In genomic region chr2:128874608-128875007, GRCh38 we compare ENCODE assay signal across 23 cellular contexts.
"Had no signal": no experiment of that assay in that cellular context is flagged by ENCODE, and none has a peak within 500 bp of the region (broad histone marks: within the 10 kb centered on the region; RNA-seq: fewer than 3 reads in every experiment).

No MANE protein-coding gene starts in this region.

- DNase-seq: colonic mucosa; cortex of kidney; dermis blood vessel endothelial cell; dorsolateral prefrontal cortex; effector CD4-positive, alpha-beta T cell; effector CD8-positive, alpha-beta T cell; effector memory CD4-positive, alpha-beta T cell; effector memory CD8-positive, alpha-beta T cell; endodermal cell; erythroblast; esophagus squamous epithelium; foreskin fibroblast; foreskin keratinocyte; foreskin melanocyte; gastrocnemius medialis; glutamatergic neuron; head of caudate nucleus; heart right ventricle had no signal

- H3K27ac ChIP-seq: colonic mucosa, coronary artery, dorsolateral prefrontal cortex, epithelial cell of prostate, esophagus muscularis mucosa, esophagus squamous epithelium, foreskin keratinocyte, gastrocnemius medialis, gastroesophageal sphincter, heart right ventricle had no signal

- H3K4me1 ChIP-seq: colonic mucosa, esophagus muscularis mucosa, esophagus squamous epithelium, foreskin keratinocyte, gastrocnemius medialis, gastroesophageal sphincter, heart right ventricle had no signal

- H3K36me3 ChIP-seq: colonic mucosa, esophagus muscularis mucosa, esophagus squamous epithelium, gastrocnemius medialis, gastroesophageal sphincter, heart right ventricle had no signal

- H3K4me3 ChIP-seq: colonic mucosa, coronary artery, dorsolateral prefrontal cortex, esophagus muscularis mucosa, esophagus squamous epithelium, gastrocnemius medialis, gastroesophageal sphincter, heart right ventricle had no signal

- H3K27me3 ChIP-seq: colonic mucosa, esophagus muscularis mucosa, esophagus squamous epithelium, foreskin keratinocyte, gastrocnemius medialis, gastroesophageal sphincter had no signal

- ATAC-seq: effector memory CD8-positive, alpha-beta T cell; esophagus mucosa; foreskin keratinocyte; gastrocnemius medialis; gastroesophageal sphincter; heart right ventricle had no signal

- H3K9me3 ChIP-seq: colonic mucosa, esophagus muscularis mucosa, esophagus squamous epithelium, gastrocnemius medialis, gastroesophageal sphincter, heart right ventricle had no signal
